17 cellular contexts compared by ENCODE assay signal in the genomic region with DNA sequence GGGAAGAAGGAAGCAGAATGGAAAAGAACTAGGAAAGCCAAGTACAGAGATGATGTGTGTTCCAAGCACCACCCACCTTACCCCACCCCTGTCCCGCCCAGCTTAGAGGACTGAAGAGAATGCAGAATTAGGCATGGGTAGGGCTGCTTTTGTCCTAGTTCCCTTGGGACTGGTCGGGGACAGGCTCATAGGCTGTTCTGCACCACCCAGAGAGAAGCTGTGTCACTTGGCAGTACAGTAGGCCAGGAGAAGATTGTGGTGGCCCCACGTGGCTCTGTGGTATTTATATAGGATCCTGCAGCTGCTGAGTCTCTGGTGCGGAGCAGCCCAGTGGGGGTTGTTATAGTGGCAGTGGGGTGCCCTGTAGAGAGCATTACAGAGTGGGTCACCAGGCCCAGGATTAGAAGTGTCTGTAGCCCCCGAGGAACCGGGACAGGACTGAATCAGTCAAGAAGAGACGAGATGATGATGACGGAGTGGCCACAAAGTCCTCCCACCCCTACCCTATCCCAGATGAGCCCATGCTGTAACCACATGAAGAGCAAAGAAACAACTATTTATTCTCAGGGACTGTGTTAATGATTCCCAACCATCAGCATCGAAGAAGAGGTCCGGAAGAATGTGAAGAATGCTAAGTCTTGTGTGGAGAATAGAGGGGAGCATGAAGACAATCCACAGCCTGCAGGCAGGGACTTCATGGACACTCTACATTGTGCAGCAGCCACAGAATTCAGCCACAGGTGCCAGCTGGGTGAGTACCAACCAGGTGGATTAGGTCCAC.
DNase-seq lines count a peak whose midpoint lies in the region; ATAC-seq, FAIRE-seq and TF ChIP-seq lines count a peak whose summit lies in the region.
"Had no signal": no experiment of that assay in that cellular context is flagged by ENCODE, and none has a peak within 500 bp of the region (broad histone marks: within the 10 kb centered on the region; RNA-seq: fewer than 3 reads in every experiment).

No MANE protein-coding gene starts in this region.

- TF ChIP-seq CTCF in PC-3 (conservative IDR thresholded peaks at IDR 0.05; ENCODE audit: low read depth, low read length) (no peak), esophagus squamous epithelium (IDR thresholded peaks at IDR 0.05) (no peak), transverse colon (IDR thresholded peaks at IDR 0.05) (no peak)

- no peak overlapping the region for H2AFZ ChIP-seq in PC-3 (ENCODE audit: low read length)

- TF ChIP-seq POLR2A in esophagus squamous epithelium (IDR thresholded peaks at IDR 0.05) (no peak), transverse colon (IDR thresholded peaks at IDR 0.05) (no peak)

- no peak overlapping the region for H3K27ac ChIP-seq in PC-3 (ENCODE audit: low read length)
- peak overlapping the region in 3 of 4 donors; percentile 47 to 67 (median 57) for H3K27ac ChIP-seq in esophagus squamous epithelium
- H3K27ac ChIP-seq in transverse colon = no peak overlapping the region
- H3K27ac ChIP-seq: skin epidermis, testis had no signal

- no peaks in the 10 kb centered on the region for H3K9me2 ChIP-seq in PC-3 (replicated peaks; ENCODE audit: low read length)

- BruUV-seq in PC-3 (replicated peaks; lab: Mats Ljungman, UMichigan) = no TSS peak

- H3K79me2 ChIP-seq in PC-3 (ENCODE audit: low read length) = no peaks in the 10 kb centered on the region

- H3K27me3 ChIP-seq in PC-3 (ENCODE audit: low read length) (no peaks in the 10 kb centered on the region), esophagus squamous epithelium (no peaks in the 10 kb centered on the region), transverse colon (no peaks in the 10 kb centered on the region)
- H3K27me3 ChIP-seq: testis had no signal

- H3K4me2 ChIP-seq in PC-3 (ENCODE audit: low read length) = no peak overlapping the region

- in situ Hi-C loops in transverse colon (cut with MboI; ENCODE audit: low pct_ligation_motif_present in 1 of 4, low pct_unique_long_range_greater_than_20kb in 1 of 4, low sequenced_read_pairs in 3 of 4) = no loop called here

- WGBS in esophagus squamous epithelium, 2 donors = 74 to 76% methylated on average over 9 of the region's 10 CpGs
- 83 to 100% methylated on average over 3 to 10 of the region's 10 CpGs for WGBS in transverse colon (ENCODE audit: low coverage in 1 of 2), 2 donors

- no peak for FAIRE-seq in GM19239 (lab: Jason Lieb, UNC)

- H3K4me1 ChIP-seq in PC-3 (ENCODE audit: insufficient read depth, low read length) (no peaks in the 10 kb centered on the region), esophagus squamous epithelium (peaks cover 0 to 32% (median 0%) of the 10 kb centered on the region in 3 donors), transverse colon (no peaks in the 10 kb centered on the region)
- H3K4me1 ChIP-seq: testis had no signal

- H3K36me3 ChIP-seq in PC-3 (ENCODE audit: low read depth, low read length) (no peaks in the 10 kb centered on the region), esophagus squamous epithelium (no peaks in the 10 kb centered on the region), transverse colon (no peaks in the 10 kb centered on the region)

- intact Hi-C loops in PC-3 (cut with micrococcal nuclease) (no loop called here), esophagus squamous epithelium (cut with DNase I) (no loop called here), transverse colon (cut with DNase I; ENCODE audit: low total_unique reads) (no loop called here)

- no peaks in the 10 kb centered on the region for H3F3A ChIP-seq in PC-3 (ENCODE audit: low read length, unreplicated experiment)

- H3K4me3 ChIP-seq in PC-3 (ENCODE audit: low read length) (no peak overlapping the region), esophagus squamous epithelium (peak overlapping the region in 3 of 4 donors; percentile 10 to 31 (median 26)), transverse colon (no peak overlapping the region)
- H3K4me3 ChIP-seq: skin epidermis, testis had no signal

- peak; percentile 37 for ATAC-seq in PC-3
- no peak for ATAC-seq in GM18511 (IDR thresholded peaks at IDR 0.05; ENCODE audit: unreplicated experiment)

- no peak overlapping the region for H3K9ac ChIP-seq in PC-3 (ENCODE audit: low read length)

- DNase-seq in HK-2 (ENCODE audit: unreplicated experiment) = peak; percentile 57
- no peak for DNase-seq in PC-3
- no peak for DNase-seq in esophagus squamous epithelium (lab: John Stamatoyannopoulos, UW)
- DNase-seq in transverse colon = peak; percentile 21
- DNase-seq in central memory CD4-positive, alpha-beta T cell = no peak
- no peak for DNase-seq in GM19239 (ENCODE audit: insufficient read length, low spot score)
- DNase-seq: activated CD4-positive, alpha-beta T cell treated with anti-CD3 and anti-CD28 coated beads for 48 hours; activated CD8-positive, alpha-beta memory T cell treated with anti-CD3 and anti-CD28 coated beads, Interleukin-2, amount 50 U/mL, for 48 hours; activated gamma-delta T cell; DMS153; foreskin fibroblast; NCI-H2081; NCI-H526; T1000; testis had no signal

- CTCF ChIA-PET in PC-3 (lab: Charles Lee) = interaction anchor here (0.6 kb wide), 1 partner anchor 818 kb away, joined by 3 read pairs; no protein-coding TSS in a partner anchor

- H3K9me3 ChIP-seq in PC-3 (ENCODE audit: low read length) (no peaks in the 10 kb centered on the region), esophagus squamous epithelium (no peaks in the 10 kb centered on the region), transverse colon (no peaks in the 10 kb centered on the region)
- H3K9me3 ChIP-seq: testis had no signal

- POLR2A ChIA-PET in PC-3 (lab: Charles Lee; ENCODE audit: unreplicated experiment) = interaction anchor here (0.8 kb wide), 1 partner anchor 16 kb away, joined by 3 read pairs; no protein-coding TSS in a partner anchor

- no peak for TF ChIP-seq EP300 in transverse colon (IDR thresholded peaks at IDR 0.05; ENCODE audit: low read depth)

- no peaks in the 10 kb centered on the region for H4K20me1 ChIP-seq in PC-3 (ENCODE audit: low read length)

Comparison
In these comparisons a context has a peak if more than half of its experiments do, and no peak if none do; other contexts are left out.
1. DNase-seq: peak in HK-2 (single experiment) and transverse colon (single experiment); none in PC-3 (single experiment), esophagus squamous epithelium (single experiment), central memory CD4-positive, alpha-beta T cell (single experiment) and GM19239 (single experiment).
2. H3K27ac ChIP-seq: peak in esophagus squamous epithelium (3 of 4); none in PC-3 (single experiment) and transverse colon (0 of 4).
3. H3K4me3 ChIP-seq: peak in esophagus squamous epithelium (3 of 4); none in PC-3 (single experiment) and transverse colon (0 of 4).